ENCODE assay signal across 24 cellular contexts in genomic region chr16:13988038-13988437, GRCh38.
DNase-seq lines count a peak whose midpoint lies in the region; ATAC-seq, FAIRE-seq and TF ChIP-seq lines count a peak whose summit lies in the region.
"Had no signal": no experiment of that assay in that cellular context is flagged by ENCODE, and none has a peak within 500 bp of the region (broad histone marks: within the 10 kb centered on the region; RNA-seq: fewer than 3 reads in every experiment).

No MANE protein-coding gene starts in this region.

- no peak for TF ChIP-seq POLR2A in HepG2 (IDR thresholded peaks at IDR 0.05; ENCODE audit: insufficient read depth in 1 of 2, low read depth in 2 of 2, low read length in 2 of 2)
- TF ChIP-seq POLR2A in right lobe of liver (IDR thresholded peaks at IDR 0.05): no peak
- TF ChIP-seq POLR2A in esophagus muscularis mucosa (IDR thresholded peaks at IDR 0.05; ENCODE audit: low read depth): no peak

- H3K27ac Mint-ChIP-seq in stimulated activated naive B cell treated with anti-CD40 and anti-IgM and Interleukin-4, amounts not matched to agents 10 μg/mL and 1 μg/mL and 100 μg/mL, for 72 hours: peak overlapping the region; percentile 51
- H3K27ac Mint-ChIP-seq: CD4-positive, alpha-beta memory T cell; GM23338 had no signal

- no peaks in the 10 kb centered on the region for H3K79me2 ChIP-seq in HepG2 (ENCODE audit: insufficient read depth, low read length)

- no peaks in the 10 kb centered on the region for H4K20me1 ChIP-seq in HepG2 (ENCODE audit: insufficient read depth, low read length)
- H4K20me1 ChIP-seq: BLaER1 treated with 17β-estradiol and CSF1 and Interleukin-3, amounts not matched to agents 10 nM and 100 nM had no signal

- no peak overlapping the region for H3K4me2 ChIP-seq in HepG2 (ENCODE audit: low read depth, low read length)
- H3K4me2 ChIP-seq: A549; BLaER1 treated with 17β-estradiol and CSF1 and Interleukin-3, amounts not matched to agents 10 nM and 100 nM; GM23338 had no signal

- BruUV-seq in HepG2 (replicated peaks; lab: Mats Ljungman, UMichigan): no TSS peak

- TF ChIP-seq EP300 in HepG2 (IDR thresholded peaks at IDR 0.05; ENCODE audit: low read depth in 2 of 2, low read length in 2 of 2): no peak
- no peak for TF ChIP-seq EP300 in HepG2 (CRISPR knock-in tag; IDR thresholded peaks at IDR 0.05; ENCODE audit: borderline replicate concordance)
- no peak for TF ChIP-seq EP300 in esophagus muscularis mucosa (IDR thresholded peaks at IDR 0.05)

- DNase-seq in HepG2 (ENCODE audit: low spot score) (no peak), right lobe of liver (no peak), esophagus muscularis mucosa (ENCODE audit: extremely low spot score) (peak; percentile 29)
- DNase-seq in stimulated activated naive B cell treated with anti-CD40 and anti-IgM and Interleukin-4, amounts not matched to agents 10 μg/mL and 1 μg/mL and 100 μg/mL, for 72 hours: no peak
- DNase-seq: 8988T; ACHN; AML-193; BE2C; Calu3; CD4-positive, alpha-beta memory T cell; COR-L47; DMS53; DMS79 treated with DMSO at 0.1 percent for 48 hours; GF-D8; H9 had no signal

- H3K9ac ChIP-seq in HepG2 (ENCODE audit: insufficient read depth, low read depth, low read length): no peak overlapping the region
- H3K9ac ChIP-seq: BLaER1 treated with 17β-estradiol and CSF1 and Interleukin-3, amounts not matched to agents 10 nM and 100 nM had no signal

- no peak overlapping the region for H2AFZ ChIP-seq in HepG2 (ENCODE audit: low read length)
- H2AFZ ChIP-seq: GM23338 had no signal

- 0 out of 5 replicates have a peak, but pooled peaks cover 0 to 3% of the 10 kb centered on the region in 2 experiments for H3K27me3 ChIP-seq in HepG2 (ENCODE audit: control insufficient read depth in 1 of 2, insufficient read depth in 2 of 2, low read length in 2 of 2)
- H3K27me3 ChIP-seq in right lobe of liver: no peaks in the 10 kb centered on the region
- H3K27me3 ChIP-seq in esophagus muscularis mucosa: no peaks in the 10 kb centered on the region
- H3K27me3 ChIP-seq: BE2C; BLaER1 treated with 17β-estradiol and CSF1 and Interleukin-3, amounts not matched to agents 10 nM and 100 nM had no signal

- H3K36me3 ChIP-seq in HepG2 (replicated peaks in 1 of 2; ENCODE audit: control insufficient read depth in 1 of 2, insufficient read depth in 2 of 2, low read length in 2 of 2) (no peaks in the 10 kb centered on the region), right lobe of liver (no peaks in the 10 kb centered on the region), esophagus muscularis mucosa (no peaks in the 10 kb centered on the region)
- H3K36me3 ChIP-seq: BE2C; BLaER1 treated with 17β-estradiol and CSF1 and Interleukin-3, amounts not matched to agents 10 nM and 100 nM had no signal

- H3K27me3 Mint-ChIP-seq in stimulated activated naive B cell treated with anti-CD40 and anti-IgM and Interleukin-4, amounts not matched to agents 10 μg/mL and 1 μg/mL and 100 μg/mL, for 72 hours: peaks cover 3 to 11% of the 10 kb centered on the region in 2 donors

- ATAC-seq in HepG2: no peak
- ATAC-seq in right lobe of liver: no peak
- no peak for ATAC-seq in stimulated activated naive B cell treated with anti-CD40 and anti-IgM and Interleukin-4, amounts not matched to agents 10 μg/mL and 1 μg/mL and 100 μg/mL, for 72 hours (replicated peaks)
- no peak for ATAC-seq in esophagus mucosa
- no peak for ATAC-seq in GM21423 (IDR thresholded peaks at IDR 0.05; ENCODE audit: unreplicated experiment)
- ATAC-seq: A549, GM23338, HCT116 had no signal

- POLR2A ChIA-PET in HepG2 (lab: Yijun Ruan, JAX): no interaction called here

- intact Hi-C loops in HepG2 (cut with micrococcal nuclease; ENCODE audit: unreplicated experiment) (no loop called here), right lobe of liver (cut with DNase I) (no loop called here), esophagus muscularis mucosa (cut with DNase I) (no loop called here)

- in situ Hi-C loops in HepG2 (cut with HindIII; ENCODE audit: extremely low pct_ligation_motif_present, low pct_unique_long_range_greater_than_20kb): no loop called here

- H3K4me1 Mint-ChIP-seq in stimulated activated naive B cell treated with anti-CD40 and anti-IgM and Interleukin-4, amounts not matched to agents 10 μg/mL and 1 μg/mL and 100 μg/mL, for 72 hours: no peaks in the 10 kb centered on the region
- H3K4me1 Mint-ChIP-seq: CD4-positive, alpha-beta memory T cell; GM23338; H9 had no signal

- H3K27ac ChIP-seq in HepG2 (ENCODE audit: extremely low read length, insufficient read depth, low read length): no peak overlapping the region
- no peak overlapping the region for H3K27ac ChIP-seq in right lobe of liver
- H3K27ac ChIP-seq in esophagus muscularis mucosa (replicated peaks in 1 of 4): no peak overlapping the region
- H3K27ac ChIP-seq: A549; BLaER1 treated with 17β-estradiol and CSF1 and Interleukin-3, amounts not matched to agents 10 nM and 100 nM had no signal

- no peak for TF ChIP-seq RAD21 in HepG2 (CRISPR knock-in tag; IDR thresholded peaks at IDR 0.05)

- H3K36me3 Mint-ChIP-seq in stimulated activated naive B cell treated with anti-CD40 and anti-IgM and Interleukin-4, amounts not matched to agents 10 μg/mL and 1 μg/mL and 100 μg/mL, for 72 hours: no peaks in the 10 kb centered on the region
- H3K36me3 Mint-ChIP-seq: CD4-positive, alpha-beta memory T cell had no signal

- H3K4me1 ChIP-seq in HepG2 (ENCODE audit: insufficient read depth, low read length): no peaks in the 10 kb centered on the region
- H3K4me1 ChIP-seq in right lobe of liver: no peaks in the 10 kb centered on the region
- no peaks in the 10 kb centered on the region for H3K4me1 ChIP-seq in esophagus muscularis mucosa
- H3K4me1 ChIP-seq: BE2C had no signal

- FAIRE-seq in HepG2 (lab: Jason Lieb, UNC): no peak
- FAIRE-seq: A549, GM12891, GM18507, GM19239 had no signal

- 72% methylated on average over 1 of the region's 1 CpG for WGBS in HepG2 (ENCODE audit: low lambda C conversion rate)
- WGBS in right lobe of liver (ENCODE audit: insufficient coverage, low coverage, low lambda C conversion rate, missing lambda C conversion rate): 100% methylated on average over 1 of the region's 1 CpG
- 100% methylated on average over 1 of the region's 1 CpG for WGBS in esophagus muscularis mucosa

- TF ChIP-seq CTCF in HepG2 (CRISPR knock-in tag; IDR thresholded peaks at IDR 0.05) (no peak), right lobe of liver (IDR thresholded peaks at IDR 0.05) (no peak), esophagus muscularis mucosa (IDR thresholded peaks at IDR 0.05) (no peak)

- CTCF ChIA-PET in HepG2 (lab: Yijun Ruan, JAX; ENCODE audit: low intra/inter-chr PET ratio, low total read pairs): no interaction called here

- no peak overlapping the region for H3K4me3 Mint-ChIP-seq in stimulated activated naive B cell treated with anti-CD40 and anti-IgM and Interleukin-4, amounts not matched to agents 10 μg/mL and 1 μg/mL and 100 μg/mL, for 72 hours
- H3K4me3 Mint-ChIP-seq: CD4-positive, alpha-beta memory T cell; GM23338; H9 had no signal

- H3K4me3 ChIP-seq in HepG2 (replicated peaks in 1 of 3; ENCODE audit: insufficient read depth in 1 of 3, low read depth in 2 of 3, low read length in 3 of 3): no peak overlapping the region
- H3K4me3 ChIP-seq in right lobe of liver: no peak overlapping the region
- H3K4me3 ChIP-seq in esophagus muscularis mucosa: no peak overlapping the region
- H3K4me3 ChIP-seq: A549; BLaER1 treated with 17β-estradiol and CSF1 and Interleukin-3, amounts not matched to agents 10 nM and 100 nM; GM23338 had no signal

- no peaks in the 10 kb centered on the region for H3K9me3 ChIP-seq in HepG2 (ENCODE audit: low read length)
- H3K9me3 ChIP-seq in right lobe of liver: no peaks in the 10 kb centered on the region
- H3K9me3 ChIP-seq in esophagus muscularis mucosa: no peaks in the 10 kb centered on the region
- H3K9me3 ChIP-seq: A549; BE2C; BLaER1 treated with 17β-estradiol and CSF1 and Interleukin-3, amounts not matched to agents 10 nM and 100 nM had no signal

- no peaks in the 10 kb centered on the region for H3K9me3 Mint-ChIP-seq in stimulated activated naive B cell treated with anti-CD40 and anti-IgM and Interleukin-4, amounts not matched to agents 10 μg/mL and 1 μg/mL and 100 μg/mL, for 72 hours
- H3K9me3 Mint-ChIP-seq: CD4-positive, alpha-beta memory T cell; GM23338; H9 had no signal

TF ChIP-seq in HepG2, 621 proteins besides CTCF, POLR2A, EP300 and RAD21:
- TF ChIP-seq ZNF12 (CRISPR knock-in tag; IDR thresholded peaks at IDR 0.05): peak; percentile 97
- no peak for TF ChIP-seq ARNTL (CRISPR knock-in tag; IDR thresholded peaks at IDR 0.05)
